In the genomic region with DNA sequence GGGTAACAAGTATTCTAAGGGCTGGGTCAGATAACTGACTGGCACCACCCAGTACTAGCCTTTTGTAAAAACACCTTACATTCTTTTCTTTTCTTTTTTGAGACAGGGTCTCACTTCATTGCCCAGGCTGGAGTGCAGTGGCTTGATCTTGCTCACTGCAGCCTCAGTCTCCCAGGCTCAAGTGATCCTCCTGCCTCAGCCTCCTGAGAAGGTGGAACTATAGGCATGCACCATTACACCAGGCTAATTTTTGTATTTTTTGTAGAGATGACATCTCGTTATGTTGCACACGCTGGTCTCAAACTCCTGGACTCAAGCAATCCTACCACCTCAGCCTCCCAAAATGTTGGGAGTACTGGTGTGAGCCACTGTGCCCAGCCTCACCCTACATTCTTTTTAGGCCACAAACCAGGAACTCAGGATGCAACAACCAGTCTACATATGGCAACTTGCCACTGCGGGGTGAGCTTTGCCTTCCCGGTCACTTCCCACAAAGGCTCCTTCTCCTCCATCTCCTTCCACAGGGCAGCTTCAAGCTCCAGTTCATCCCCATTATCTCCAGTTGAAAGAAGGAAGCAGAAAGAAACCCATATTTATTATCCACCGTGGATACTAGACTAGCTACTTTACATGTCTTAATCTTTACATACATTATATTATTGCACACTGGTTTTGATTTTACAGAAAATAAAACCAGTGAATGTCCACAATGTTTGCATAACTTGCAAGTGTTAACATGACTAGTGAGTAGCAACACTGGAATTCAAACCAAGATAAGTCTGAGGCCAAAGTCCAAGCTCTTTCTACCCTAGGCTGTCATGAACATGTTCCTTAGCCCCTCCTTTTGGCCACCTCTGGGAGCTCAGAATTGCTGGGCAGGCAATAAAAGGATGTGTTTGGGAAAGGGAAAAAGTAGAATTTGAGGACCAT, we compare ENCODE assay signal across 1 cellular context.
TF ChIP-seq lines count a peak whose summit lies in the region.

No MANE protein-coding gene starts in this region.

TF ChIP-seq in HCT116, 20 proteins besides CTCF, POLR2A, EP300 and RAD21 (continued from another document):
- TF ChIP-seq, protein P1, sequence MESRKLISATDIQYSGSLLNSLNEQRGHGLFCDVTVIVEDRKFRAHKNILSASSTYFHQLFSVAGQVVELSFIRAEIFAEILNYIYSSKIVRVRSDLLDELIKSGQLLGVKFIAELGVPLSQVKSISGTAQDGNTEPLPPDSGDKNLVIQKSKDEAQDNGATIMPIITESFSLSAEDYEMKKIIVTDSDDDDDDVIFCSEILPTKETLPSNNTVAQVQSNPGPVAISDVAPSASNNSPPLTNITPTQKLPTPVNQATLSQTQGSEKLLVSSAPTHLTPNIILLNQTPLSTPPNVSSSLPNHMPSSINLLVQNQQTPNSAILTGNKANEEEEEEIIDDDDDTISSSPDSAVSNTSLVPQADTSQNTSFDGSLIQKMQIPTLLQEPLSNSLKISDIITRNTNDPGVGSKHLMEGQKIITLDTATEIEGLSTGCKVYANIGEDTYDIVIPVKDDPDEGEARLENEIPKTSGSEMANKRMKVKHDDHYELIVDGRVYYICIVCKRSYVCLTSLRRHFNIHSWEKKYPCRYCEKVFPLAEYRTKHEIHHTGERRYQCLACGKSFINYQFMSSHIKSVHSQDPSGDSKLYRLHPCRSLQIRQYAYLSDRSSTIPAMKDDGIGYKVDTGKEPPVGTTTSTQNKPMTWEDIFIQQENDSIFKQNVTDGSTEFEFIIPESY (IDR thresholded peaks at IDR 0.05; ENCODE audit: extremely low read depth, insufficient replicate concordance, low read length) = no peak
- TF ChIP-seq FOSL1 (IDR thresholded peaks at IDR 0.05; ENCODE audit: low read depth) = peak; percentile 72
- TF ChIP-seq EZH2 (IDR thresholded peaks at IDR 0.05) = no peak
- TF ChIP-seq CBX3 (IDR thresholded peaks at IDR 0.05; ENCODE audit: low read depth) = peak; percentile 45
- TF ChIP-seq SIN3A (IDR thresholded peaks at IDR 0.05; ENCODE audit: low read depth) = peak; percentile 30; the same call in 1 of the 2 replicates
- TF ChIP-seq JUND (IDR thresholded peaks at IDR 0.05) = peak; percentile 66
- peak; percentile 74 for TF ChIP-seq CEBPB (IDR thresholded peaks at IDR 0.05; ENCODE audit: low read depth)
- TF ChIP-seq SP1 (IDR thresholded peaks at IDR 0.05; ENCODE audit: low read depth) = peak; percentile 83
- TF ChIP-seq EGR1 (IDR thresholded peaks at IDR 0.05; ENCODE audit: low read depth) = no peak
- TF ChIP-seq YY1 (IDR thresholded peaks at IDR 0.05; ENCODE audit: extremely low read depth, insufficient replicate concordance, low read depth, low read length) = no peak
